21 cellular contexts compared by ENCODE assay signal in genomic region chr11:112582366-112582765, GRCh38.
"Had no signal": no experiment of that assay in that cellular context is flagged by ENCODE, and none has a peak within 500 bp of the region (broad histone marks: within the 10 kb centered on the region; RNA-seq: fewer than 3 reads in every experiment).

No MANE protein-coding gene starts in this region.

- H3K4me3 Mint-ChIP-seq: activated CD4-positive, alpha-beta T cell treated with anti-CD3 and anti-CD28 coated beads, Interleukin-2, amount 10 ng/mL, durations not matched to agents 7 days and 5 days; activated CD8-positive, alpha-beta T cell treated with anti-CD3 and anti-CD28 coated beads, Interleukin-2, amount 10 ng/mL, durations not matched to agents 7 days and 5 days; activated T-cell treated with anti-CD3 and anti-CD28 coated beads, Interleukin-2, amount 50 U/mL, for 4 hours; memory B cell; naive thymus-derived CD4-positive, alpha-beta T cell; stimulated activated naive B cell treated with anti-CD40 and anti-IgM and Interleukin-4, amounts not matched to agents 10 μg/mL and 1 μg/mL and 100 μg/mL, for 72 hours had no signal

- H3K36me3 Mint-ChIP-seq: memory B cell; naive thymus-derived CD4-positive, alpha-beta T cell; stimulated activated naive B cell treated with anti-CD40 and anti-IgM and Interleukin-4, amounts not matched to agents 10 μg/mL and 1 μg/mL and 100 μg/mL, for 72 hours had no signal

- H3K27me3 Mint-ChIP-seq: activated CD4-positive, alpha-beta T cell treated with anti-CD3 and anti-CD28 coated beads, Interleukin-2, amount 10 ng/mL, durations not matched to agents 7 days and 5 days had no signal

- H3K27ac ChIP-seq: brain microvascular endothelial cell, ovary, spleen, upper lobe of right lung had no signal

- H3K4me3 ChIP-seq: mucosa of descending colon, ovary, sigmoid colon, spleen, upper lobe of right lung had no signal

- H3K9me3 ChIP-seq: mucosa of descending colon, ovary, sigmoid colon, spleen, upper lobe of right lung had no signal

- H3K9me3 Mint-ChIP-seq: activated CD4-positive, alpha-beta T cell treated with anti-CD3 and anti-CD28 coated beads, Interleukin-2, amount 10 ng/mL, durations not matched to agents 7 days and 5 days; activated T-cell treated with anti-CD3 and anti-CD28 coated beads, Interleukin-2, amount 50 U/mL, for 4 hours; memory B cell; stimulated activated naive B cell treated with anti-CD40 and anti-IgM and Interleukin-4, amounts not matched to agents 10 μg/mL and 1 μg/mL and 100 μg/mL, for 72 hours had no signal

- DNase-seq: activated CD4-positive, alpha-beta T cell treated with anti-CD3 and anti-CD28 coated beads, Interleukin-2, amount 10 ng/mL, durations not matched to agents 7 days and 5 days; activated CD8-positive, alpha-beta T cell treated with anti-CD3 and anti-CD28 coated beads, Interleukin-2, amount 10 ng/mL, durations not matched to agents 7 days and 5 days; activated naive CD4-positive, alpha-beta T cell treated with anti-CD3 and anti-CD28 coated beads, Interleukin-2, amount 50 U/mL, for 16 hours; activated T-cell treated with anti-CD3 and anti-CD28 coated beads, Interleukin-2, amount 50 U/mL, for 4 hours; aorta; brain microvascular endothelial cell; cortex of kidney; effector CD4-positive, alpha-beta T cell; hypothalamus; mucosa of descending colon; naive thymus-derived CD4-positive, alpha-beta T cell; ovary; sigmoid colon; spleen; stimulated activated naive B cell treated with anti-CD40 and anti-IgM and Interleukin-4, amounts not matched to agents 10 μg/mL and 1 μg/mL and 100 μg/mL, for 72 hours; T-helper 1 cell; T-helper 9 cell; upper lobe of right lung had no signal

- H3K27me3 ChIP-seq: brain microvascular endothelial cell, ovary, sigmoid colon, upper lobe of right lung had no signal

- H3K4me1 Mint-ChIP-seq: activated CD4-positive, alpha-beta T cell treated with anti-CD3 and anti-CD28 coated beads, Interleukin-2, amount 10 ng/mL, durations not matched to agents 7 days and 5 days; stimulated activated naive B cell treated with anti-CD40 and anti-IgM and Interleukin-4, amounts not matched to agents 10 μg/mL and 1 μg/mL and 100 μg/mL, for 72 hours had no signal

- H3K27ac Mint-ChIP-seq: activated CD4-positive, alpha-beta T cell treated with anti-CD3 and anti-CD28 coated beads, Interleukin-2, amount 10 ng/mL, durations not matched to agents 7 days and 5 days; activated CD8-positive, alpha-beta T cell treated with anti-CD3 and anti-CD28 coated beads, Interleukin-2, amount 10 ng/mL, durations not matched to agents 7 days and 5 days; memory B cell; naive thymus-derived CD4-positive, alpha-beta T cell; stimulated activated naive B cell treated with anti-CD40 and anti-IgM and Interleukin-4, amounts not matched to agents 10 μg/mL and 1 μg/mL and 100 μg/mL, for 72 hours had no signal

- ATAC-seq: activated CD4-positive, CD25-positive, alpha-beta regulatory T cell treated with anti-CD3 and anti-CD28 coated beads, Interleukin-2, amount 50 U/mL, for 24 hours; activated CD8-positive, alpha-beta T cell treated with anti-CD3 and anti-CD28 coated beads, Interleukin-2, amount 10 ng/mL, durations not matched to agents 7 days and 5 days; activated T-cell treated with anti-CD3 and anti-CD28 coated beads, Interleukin-2, amount 50 U/mL, for 4 hours; esophagus mucosa; mucosa of descending colon; naive thymus-derived CD4-positive, alpha-beta T cell; upper lobe of right lung had no signal

- H3K36me3 ChIP-seq: brain microvascular endothelial cell, ovary, sigmoid colon, spleen, upper lobe of right lung had no signal

- H3K4me1 ChIP-seq: spleen, upper lobe of right lung had no signal
